Comparison of ENCODE assay signal across 19 cellular contexts in genomic region chr7:142711196-142711595, GRCh38. TPM values are rescaled to one million over a fixed set of nuclear protein-coding genes. Genes with fewer than 3 reads are reported as not detected.
DNase-seq lines count a peak whose midpoint lies in the region; ATAC-seq, FAIRE-seq and TF ChIP-seq lines count a peak whose summit lies in the region.
"Had no signal": no experiment of that assay in that cellular context is flagged by ENCODE, and none has a peak within 500 bp of the region (broad histone marks: within the 10 kb centered on the region; RNA-seq: fewer than 3 reads in every experiment).

No MANE protein-coding gene starts in this region.

- ATAC-seq in CD4-positive, CD25-positive, alpha-beta regulatory T cell (ENCODE audit: low read depth in 2 of 2) = no peak
- no peak for ATAC-seq in GM19395 (IDR thresholded peaks at IDR 0.05; ENCODE audit: unreplicated experiment)
- ATAC-seq: SK-N-SH treated with all-trans-retinoic acid at 6 μM for 48 hours had no signal

- no peak for TF ChIP-seq EP300 in H1 (IDR thresholded peaks at IDR 0.05; ENCODE audit: borderline replicate concordance in 1 of 2, low read depth in 2 of 2, low read length in 2 of 2)

- no peak for TF ChIP-seq RAD21 in H1 (IDR thresholded peaks at IDR 0.05 in 1 of 2, conservative IDR thresholded peaks at IDR 0.05 in 1 of 2; ENCODE audit: low read depth in 2 of 2, low read length in 2 of 2)

- H3K27me3 Mint-ChIP-seq in CD4-positive, CD25-positive, alpha-beta regulatory T cell = no peaks in the 10 kb centered on the region
- H3K27me3 Mint-ChIP-seq in CD8-positive, alpha-beta memory T cell = no peaks in the 10 kb centered on the region
- H3K27me3 Mint-ChIP-seq in T-helper 1 cell treated with Interleukin-12 subunit alpha and Interleukin-12 subunit beta and Interleukin-4 antibody, amounts not matched to agents 30 μg/mL and 1 μg/mL, for 36 hours (ENCODE audit: low read depth) = no peaks in the 10 kb centered on the region
- H3K27me3 Mint-ChIP-seq in HFFc6 (ENCODE audit: insufficient read depth) = peaks cover 14% of the 10 kb centered on the region; the same call in 1 of the 2 replicates

- CTCF ChIA-PET in CD8-positive, alpha-beta memory T cell (lab: Charles Lee) = interaction anchor here (5.4 kb wide), 1 partner anchor 99 kb away, joined by 32 read pairs; no protein-coding TSS in a partner anchor
- CTCF ChIA-PET in H1 (lab: Charles Lee; ENCODE audit: partially characterized antibody) = interaction anchor here (1.0 to 8.8 kb wide), 7 partner anchors 47 to 107 kb away, joined by 3 to 84 read pairs (median 14); partner anchors contain the start of gene PRSS2

- H2BK15ac ChIP-seq in H1 (ENCODE audit: low read length) = no peak overlapping the region

- peaks cover 0 to 82% (median 35%) of the 10 kb centered on the region in 4 donors for H3K4me1 Mint-ChIP-seq in CD4-positive, CD25-positive, alpha-beta regulatory T cell
- H3K4me1 Mint-ChIP-seq in CD8-positive, alpha-beta memory T cell = peaks cover 48 to 70% (median 66%) of the 10 kb centered on the region in 3 donors
- H3K4me1 Mint-ChIP-seq in T-helper 1 cell treated with Interleukin-12 subunit alpha and Interleukin-12 subunit beta and Interleukin-4 antibody, amounts not matched to agents 30 μg/mL and 1 μg/mL, for 36 hours (ENCODE audit: low read depth) = peaks cover 52% of the 10 kb centered on the region
- peaks cover 15% of the 10 kb centered on the region for H3K4me1 Mint-ChIP-seq in HFFc6 (ENCODE audit: low read depth)

- H3K4me1 ChIP-seq in CD4-positive, CD25-positive, alpha-beta regulatory T cell (ENCODE audit: control insufficient read depth, insufficient read depth, low read length, poor library complexity, severe bottlenecking) = peaks cover 43% of the 10 kb centered on the region
- peaks cover 42% of the 10 kb centered on the region for H3K4me1 ChIP-seq in CD8-positive, alpha-beta memory T cell (ENCODE audit: insufficient read depth, low read length)
- peaks cover 0 to 9% (median 6%) of the 10 kb centered on the region in 4 experiments; a peak in 4 of 7 replicates for H3K4me1 ChIP-seq in H1 (replicated peaks in 1 of 4; ENCODE audit: control insufficient read depth in 3 of 4, insufficient read depth in 4 of 4, low read length in 3 of 4)
- H3K4me1 ChIP-seq: esophagus squamous epithelium, tibial nerve had no signal

- H3K4me2 ChIP-seq in H1 (ENCODE audit: insufficient read depth in 1 of 2, low read depth in 2 of 2, low read length in 2 of 2) = no peak overlapping the region

- no peak overlapping the region for H3K23ac ChIP-seq in H1 (ENCODE audit: insufficient read length)

- H3K14ac ChIP-seq in H1 (ENCODE audit: insufficient read length) = no peak overlapping the region

- TF ChIP-seq CTCF in H1 (IDR thresholded peaks at IDR 0.05; ENCODE audit: control extremely low read depth in 1 of 3, insufficient read depth in 1 of 3, low read depth in 1 of 3, low read length in 3 of 3) (no peak), HFFc6 (IDR thresholded peaks at IDR 0.05) (no peak)

- H2BK20ac ChIP-seq in H1 (ENCODE audit: low read length) = no peak overlapping the region

- peak overlapping the region; percentile 68 to 91 (median 89) for H3K4me3 Mint-ChIP-seq in CD4-positive, CD25-positive, alpha-beta regulatory T cell
- H3K4me3 Mint-ChIP-seq in CD8-positive, alpha-beta memory T cell = peak overlapping the region in 5 of 7 donors; percentile 47 to 93 (median 92)
- peak overlapping the region; percentile 80 for H3K4me3 Mint-ChIP-seq in T-helper 1 cell treated with Interleukin-12 subunit alpha and Interleukin-12 subunit beta and Interleukin-4 antibody, amounts not matched to agents 30 μg/mL and 1 μg/mL, for 36 hours
- H3K4me3 Mint-ChIP-seq in HFFc6 = no peak overlapping the region

- POLR2A ChIA-PET in CD8-positive, alpha-beta memory T cell (lab: Charles Lee) = no interaction called here
- POLR2A ChIA-PET in H1 (lab: Charles Lee; ENCODE audit: partially characterized antibody) = interaction anchor here (0.7 kb wide), 1 partner anchor 14 kb away, joined by 3 read pairs; no protein-coding TSS in a partner anchor

- no peak overlapping the region for H4K8ac ChIP-seq in H1 (ENCODE audit: extremely low read depth, insufficient read depth, low read length)

- no peak overlapping the region for H3K9ac ChIP-seq in H1 (replicated peaks in 1 of 4; ENCODE audit: extremely low read depth in 1 of 4, low read depth in 3 of 4, low read length in 3 of 4)

- no peaks in the 10 kb centered on the region for H3K23me2 ChIP-seq in H1 (ENCODE audit: low read depth, low read length)

- H3K79me1 ChIP-seq in H1 (ENCODE audit: low read depth, low read length) = no peaks in the 10 kb centered on the region

- peak overlapping the region; percentile 66 for H3K27ac ChIP-seq in CD4-positive, CD25-positive, alpha-beta regulatory T cell (ENCODE audit: insufficient read depth, low read length, poor library complexity, severe bottlenecking)
- no peak overlapping the region for H3K27ac ChIP-seq in CD8-positive, alpha-beta memory T cell (ENCODE audit: low read depth, low read length)
- H3K27ac ChIP-seq in H1 (ENCODE audit: low read depth, low read length) = no peak overlapping the region
- H3K27ac ChIP-seq: esophagus squamous epithelium, tibial nerve had no signal

- WGBS in H1 (ENCODE audit: extremely low coverage in 1 of 2, insufficient coverage in 1 of 2, insufficient read length in 1 of 2, insufficient replicate concordance in 2 of 2, low coverage in 1 of 2, low lambda C conversion rate in 2 of 2, missing lambda C conversion rate in 1 of 2), 2 experiments = 93% methylated on average over 2 of the region's 2 CpGs; no CpG with 5 or more reads in 1 of the 2 experiments

- FAIRE-seq in H1 (lab: Jason Lieb, UNC) = no peak
- FAIRE-seq: bronchial epithelial cell, RCC 7860, small intestine, TTC549 had no signal

- peak overlapping the region; percentile 91 to 98 (median 95) for H3K27ac Mint-ChIP-seq in CD4-positive, CD25-positive, alpha-beta regulatory T cell
- peak overlapping the region; percentile 87 to 98 (median 94) for H3K27ac Mint-ChIP-seq in CD8-positive, alpha-beta memory T cell
- H3K27ac Mint-ChIP-seq in T-helper 1 cell treated with Interleukin-12 subunit alpha and Interleukin-12 subunit beta and Interleukin-4 antibody, amounts not matched to agents 30 μg/mL and 1 μg/mL, for 36 hours = peak overlapping the region; percentile 90
- H3K27ac Mint-ChIP-seq in HFFc6 = no peak overlapping the region

- H2BK5ac ChIP-seq in H1 (ENCODE audit: low read depth, low read length) = no peak overlapping the region

- no peaks in the 10 kb centered on the region for H4K20me1 ChIP-seq in H1 (replicated peaks in 1 of 2; ENCODE audit: control insufficient read depth in 1 of 2, insufficient read depth in 2 of 2, low read length in 2 of 2)

- H3K79me2 ChIP-seq in H1 (ENCODE audit: control insufficient read depth in 1 of 2, insufficient read depth in 2 of 2, low read length in 2 of 2) = no peaks in the 10 kb centered on the region

- H3K4me3 ChIP-seq in CD4-positive, CD25-positive, alpha-beta regulatory T cell (ENCODE audit: low read depth, low read length) = peak overlapping the region; percentile 13
- no peak overlapping the region for H3K4me3 ChIP-seq in CD8-positive, alpha-beta memory T cell (ENCODE audit: low read length)
- H3K4me3 ChIP-seq in H1 (ENCODE audit: extremely low read depth in 1 of 4, insufficient read depth in 2 of 4, low read depth in 3 of 4, low read length in 4 of 4) = no peak overlapping the region
- H3K4me3 ChIP-seq: esophagus squamous epithelium, tibial nerve had no signal

- no peak overlapping the region for H3K4ac ChIP-seq in H1 (replicated peaks; ENCODE audit: insufficient read length, low read depth, low read length)

- no peak for DNase-seq in CD4-positive, CD25-positive, alpha-beta regulatory T cell
- DNase-seq in CD8-positive, alpha-beta memory T cell = no peak
- DNase-seq in H1 (ENCODE audit: low read depth in 1 of 2, low spot score in 2 of 2) (no peak), HFFc6 (no peak), NCI-H524 treated with DMSO at 0.1 percent for 48 hours (lab: John Stamatoyannopoulos, UW) (no peak)
- DNase-seq: DMS153; effector CD4-positive, alpha-beta T cell; esophagus squamous epithelium had no signal

- no peaks in the 10 kb centered on the region for H3K9me3 ChIP-seq in CD4-positive, CD25-positive, alpha-beta regulatory T cell (ENCODE audit: control insufficient read depth in 2 of 2, low read length in 2 of 2)
- no peaks in the 10 kb centered on the region for H3K9me3 ChIP-seq in CD8-positive, alpha-beta memory T cell (ENCODE audit: low read length)
- no peaks in the 10 kb centered on the region; a peak in 2 of 4 replicates for H3K9me3 ChIP-seq in H1 (ENCODE audit: insufficient read depth in 2 of 2, low read depth in 1 of 2, low read length in 1 of 2)
- H3K9me3 ChIP-seq: esophagus squamous epithelium, tibial nerve had no signal

- peak overlapping the region; percentile 65 for H2BK120ac ChIP-seq in H1 (replicated peaks; ENCODE audit: low read depth, low read length)

- H2AK5ac ChIP-seq in H1 (ENCODE audit: low read depth, low read length) = no peak overlapping the region

- no peak overlapping the region for H4K5ac ChIP-seq in H1 (ENCODE audit: insufficient read length, low read depth, low read length)

- no peaks in the 10 kb centered on the region for H3K27me3 ChIP-seq in CD4-positive, CD25-positive, alpha-beta regulatory T cell (ENCODE audit: control insufficient read depth, insufficient read depth, low read length)
- no peaks in the 10 kb centered on the region for H3K27me3 ChIP-seq in CD8-positive, alpha-beta memory T cell (ENCODE audit: insufficient read depth, low read length, poor library complexity, severe bottlenecking)
- H3K27me3 ChIP-seq in H1 (replicated peaks in 1 of 4; ENCODE audit: control insufficient read depth in 3 of 4, extremely low read depth in 1 of 4, insufficient read depth in 3 of 4, low read length in 3 of 4) = no peaks in the 10 kb centered on the region
- H3K27me3 ChIP-seq: esophagus squamous epithelium, tibial nerve had no signal

- H3K36me3 ChIP-seq in CD4-positive, CD25-positive, alpha-beta regulatory T cell (ENCODE audit: control insufficient read depth, insufficient read depth, low read length) = no peaks in the 10 kb centered on the region
- no peaks in the 10 kb centered on the region for H3K36me3 ChIP-seq in CD8-positive, alpha-beta memory T cell (ENCODE audit: insufficient read depth, low read length)
- H3K36me3 ChIP-seq in H1 (ENCODE audit: control insufficient read depth in 2 of 4, insufficient read depth in 4 of 4, low read length in 3 of 4) = peaks cover 0 to 3% (median 0%) of the 10 kb centered on the region in 4 experiments; a peak in 1 of 8 replicates
- H3K36me3 ChIP-seq: esophagus squamous epithelium, tibial nerve had no signal

- no peak overlapping the region for H3K56ac ChIP-seq in H1 (replicated peaks; ENCODE audit: insufficient read length, low read depth, low read length)

- H2AFZ ChIP-seq in H1 (ENCODE audit: low read length) = no peak overlapping the region

- no peak overlapping the region for H4K91ac ChIP-seq in H1 (replicated peaks; ENCODE audit: insufficient read length, low read length)

- no peaks in the 10 kb centered on the region for H3K36me3 Mint-ChIP-seq in CD4-positive, CD25-positive, alpha-beta regulatory T cell
- H3K36me3 Mint-ChIP-seq in CD8-positive, alpha-beta memory T cell = no peaks in the 10 kb centered on the region
- H3K36me3 Mint-ChIP-seq in T-helper 1 cell treated with Interleukin-12 subunit alpha and Interleukin-12 subunit beta and Interleukin-4 antibody, amounts not matched to agents 30 μg/mL and 1 μg/mL, for 36 hours (ENCODE audit: low read depth) = no peaks in the 10 kb centered on the region
- H3K36me3 Mint-ChIP-seq in HFFc6 (ENCODE audit: low read depth) = no peaks in the 10 kb centered on the region

- H3K18ac ChIP-seq in H1 (ENCODE audit: extremely low read depth, low read length) = no peak overlapping the region

- H2BK12ac ChIP-seq in H1 (ENCODE audit: low read depth, low read length) = no peak overlapping the region

- H3K9me3 Mint-ChIP-seq in CD4-positive, CD25-positive, alpha-beta regulatory T cell = no peaks in the 10 kb centered on the region
- H3K9me3 Mint-ChIP-seq in CD8-positive, alpha-beta memory T cell = no peaks in the 10 kb centered on the region
- no peaks in the 10 kb centered on the region for H3K9me3 Mint-ChIP-seq in T-helper 1 cell treated with Interleukin-12 subunit alpha and Interleukin-12 subunit beta and Interleukin-4 antibody, amounts not matched to agents 30 μg/mL and 1 μg/mL, for 36 hours
- H3K9me3 Mint-ChIP-seq in HFFc6 = no peaks in the 10 kb centered on the region

- TF ChIP-seq POLR2A in H1 (IDR thresholded peaks at IDR 0.05; ENCODE audit: control extremely low read depth in 1 of 2, low read depth in 2 of 2, low read length in 2 of 2) = no peak

RNA-seq across cellular contexts. Expression of gene PRSS1, which starts 38.1 kb away (rescaled TPM):
- not detected for total RNA-seq in CD4-positive, CD25-positive, alpha-beta regulatory T cell
- under 1 TPM in 1 of 4 donors, not detected in 3; 0.49 TPM for polyA plus RNA-seq in CD4-positive, CD25-positive, alpha-beta regulatory T cell
- not detected for total RNA-seq in CD8-positive, alpha-beta memory T cell
- not detected for polyA plus RNA-seq in CD8-positive, alpha-beta memory T cell
- not detected in 2 replicates for total RNA-seq in H1 (2021; fragmentation: NEBNext Ultra II Directional; extraction: Animal tissue kit (Norgen Biotek cat#: 25700))
- polyA plus RNA-seq in H1 (2011; rRNA removed) = 0.09 and 0.20 TPM in 2 replicates
- not detected for polyA plus RNA-seq in H1 (2011; cell fraction: cytosol; rRNA removed)
- not detected for polyA plus RNA-seq in H1 (2011; cell fraction: nucleus; rRNA removed)
- polyA plus RNA-seq in H1 (2012, experiment 1 of 2) = not detected in 4 replicates
- polyA plus RNA-seq in H1 (2012, experiment 2 of 2) = not detected
- not detected for polyA plus RNA-seq in H1 (2013, experiment 1 of 2)
- not detected for polyA plus RNA-seq in H1 (2013, experiment 2 of 2)
- polyA minus RNA-seq in H1 (2011; rRNA and poly(A)+ RNA removed) = not detected in 2 replicates
- polyA minus RNA-seq in H1 (2011; cell fraction: cytosol; rRNA and poly(A)+ RNA removed) = not detected
- polyA minus RNA-seq in H1 (2011; cell fraction: nucleus; rRNA and poly(A)+ RNA removed) = not detected
- total RNA-seq in HFFc6 (2021; fragmentation: NEBNext Ultra II Directional; extraction: Animal tissue kit (Norgen Biotek cat#: 25700)) = not detected
- total RNA-seq: activated CD8-positive, alpha-beta memory T cell treated with anti-CD3 and anti-CD28 coated beads for 36 hours; esophagus squamous epithelium; LHCN-M2; lung microvascular endothelial cell had no signal

RNA-seq across cellular contexts. Expression of gene PRSS2, which starts 59.6 kb away (rescaled TPM):
- 0.52 TPM for total RNA-seq in CD4-positive, CD25-positive, alpha-beta regulatory T cell
- polyA plus RNA-seq in CD4-positive, CD25-positive, alpha-beta regulatory T cell = 1 to 10 TPM; 1.5 to 3.2 (median 2.7) TPM
- not detected for total RNA-seq in CD8-positive, alpha-beta memory T cell
- polyA plus RNA-seq in CD8-positive, alpha-beta memory T cell = not detected
- total RNA-seq in H1 (2021; fragmentation: NEBNext Ultra II Directional; extraction: Animal tissue kit (Norgen Biotek cat#: 25700)) = not detected in 2 replicates
- not detected in 2 replicates for polyA plus RNA-seq in H1 (2011; rRNA removed)
- 0.10 TPM for polyA plus RNA-seq in H1 (2011; cell fraction: cytosol; rRNA removed)
- polyA plus RNA-seq in H1 (2011; cell fraction: nucleus; rRNA removed) = not detected
- not detected in 4 replicates for polyA plus RNA-seq in H1 (2012, experiment 1 of 2)
- polyA plus RNA-seq in H1 (2012, experiment 2 of 2) = 0.26 TPM
- polyA plus RNA-seq in H1 (2013, experiment 1 of 2) = not detected
- polyA plus RNA-seq in H1 (2013, experiment 2 of 2) = not detected
- polyA minus RNA-seq in H1 (2011; rRNA and poly(A)+ RNA removed) = not detected in 2 replicates
- not detected for polyA minus RNA-seq in H1 (2011; cell fraction: cytosol; rRNA and poly(A)+ RNA removed)
- not detected for polyA minus RNA-seq in H1 (2011; cell fraction: nucleus; rRNA and poly(A)+ RNA removed)
- not detected for total RNA-seq in HFFc6 (2021; fragmentation: NEBNext Ultra II Directional; extraction: Animal tissue kit (Norgen Biotek cat#: 25700))
- total RNA-seq: activated CD8-positive, alpha-beta memory T cell treated with anti-CD3 and anti-CD28 coated beads for 36 hours; bronchial epithelial cell; esophagus squamous epithelium; LHCN-M2; lung microvascular endothelial cell had no signal
